ENCODE assay signal across 9 cellular contexts in genomic region chr3:149487598-149488197, GRCh38. TPM values are rescaled to one million over a fixed set of nuclear protein-coding genes. Genes with fewer than 3 reads are reported as not detected.
A peak's percentile ranks its signal among the peaks of the same experiment; 100 is the strongest.
DNase-seq lines count a peak whose midpoint lies in the region; ATAC-seq and TF ChIP-seq lines count a peak whose summit lies in the region.
"Had no signal": no experiment of that assay in that cellular context is flagged by ENCODE, and none has a peak within 500 bp of the region (broad histone marks: within the 10 kb centered on the region; RNA-seq: fewer than 3 reads in every experiment).

No MANE protein-coding gene starts in this region.

- intact Hi-C loops in stomach (cut with DNase I; ENCODE audit: low total_unique reads), result no loop called here

- in situ Hi-C loops in ACHN (cut with HindIII; ENCODE audit: low pct_ligation_motif_present, low pct_unique_long_range_greater_than_20kb, low sequenced_read_pairs), result no loop called here

- no peaks in the 10 kb centered on the region for H3K9me3 ChIP-seq in stomach

- no peak for TF ChIP-seq EP300 in stomach (IDR thresholded peaks at IDR 0.05)

- no peak overlapping the region for H3K27ac ChIP-seq in stomach

- H3K4me1 ChIP-seq in stomach, result peaks cover 0 to 6% (median 0%) of the 10 kb centered on the region in 4 donors

- no peak for TF ChIP-seq POLR2A in stomach (IDR thresholded peaks at IDR 0.05)

- peak; percentile 33 for DNase-seq in ACHN
- peak; percentile 5 for DNase-seq in T-helper 9 cell
- peak; percentile 54 for DNase-seq in iPS-NIHi11 (ENCODE audit: low spot score)
- DNase-seq in stomach, result no peak
- no peak for DNase-seq in superior temporal gyrus (ENCODE audit: extremely low spot score)

- TF ChIP-seq CTCF in GM12875 (IDR thresholded peaks at IDR 0.05; ENCODE audit: borderline replicate concordance, insufficient read depth, low read depth, low read length) (peak; percentile 87), stomach (IDR thresholded peaks at IDR 0.05) (peak in 2 of 7 experiments; percentile 9 to 32)

- H3K4me3 ChIP-seq in GM12875 (ENCODE audit: low read depth, low read length) (no peak overlapping the region), stomach (no peak overlapping the region)

- no peaks in the 10 kb centered on the region for H3K36me3 ChIP-seq in stomach

- ATAC-seq in HG03045 (IDR thresholded peaks at IDR 0.05; ENCODE audit: unreplicated experiment) (peak; percentile 66), HG02970 (IDR thresholded peaks at IDR 0.05; ENCODE audit: low FRiP score, unreplicated experiment) (no peak)

- 73 to 79% (median 75%) methylated on average over 5 to 6 of the region's 6 CpGs for WGBS in stomach, 5 donors

- H3K27me3 ChIP-seq in stomach, result no peaks in the 10 kb centered on the region

RNA-seq across cellular contexts. Expression of gene TM4SF4, which starts 13.2 kb away (rescaled TPM):
- 10 to 100 TPM in 2 of 5 donors, 1 to 10 TPM in 2, not detected in 1; 5.3 to 40.8 (median 10.1) TPM for total RNA-seq in stomach
- polyA plus RNA-seq in stomach, result 10 to 100 TPM in 1 of 3 donors, 1 to 10 TPM in 2; 1.4 to 11.0 (median 7.2) TPM
- total RNA-seq: dermis microvascular lymphatic vessel endothelial cell had no signal

Comparison
In these comparisons a context has a peak if more than half of its experiments do, and no peak if none do; other contexts are left out.
1. DNase-seq: peak in ACHN (single experiment), T-helper 9 cell (single experiment) and iPS-NIHi11 (single experiment); none in stomach (single experiment) and superior temporal gyrus (single experiment).